Comparison of ENCODE assay signal across 8 cellular contexts in genomic region chr7:2734761-2735571, GRCh38. TPM values are rescaled to one million over a fixed set of nuclear protein-coding genes. Genes with fewer than 3 reads are reported as not detected.
DNase-seq lines count a peak whose midpoint lies in the region; ATAC-seq and TF ChIP-seq lines count a peak whose summit lies in the region.

No MANE protein-coding gene starts in this region.

- no peak overlapping the region for H3K4me3 ChIP-seq in esophagus muscularis mucosa

- intact Hi-C loops in esophagus muscularis mucosa (cut with DNase I), result no loop called here
- intact Hi-C loops in posterior vena cava (cut with DNase I), result no loop called here

- H3K27me3 ChIP-seq in esophagus muscularis mucosa, result no peaks in the 10 kb centered on the region

- DNase-seq in EH (ENCODE audit: low read depth), result peak; percentile 70
- DNase-seq in NOMO-1 (lab: John Stamatoyannopoulos, UW; ENCODE audit: unreplicated experiment in 2 of 2), result peak; percentile 98 to 99
- no peak for DNase-seq in esophagus muscularis mucosa (ENCODE audit: extremely low spot score)
- DNase-seq in posterior vena cava (ENCODE audit: low spot score), result peak; percentile 84
- no peak for DNase-seq in NCI-H2196 treated with DMSO at 0.1 percent for 48 hours (lab: John Stamatoyannopoulos, UW; ENCODE audit: unreplicated experiment)
- no peak for DNase-seq in activated CD4-positive, CD25-positive, alpha-beta regulatory T cell treated with anti-CD3 and anti-CD28 coated beads, Interleukin-2, amount 50 U/mL, for 72 hours

- no peak for TF ChIP-seq CTCF in esophagus muscularis mucosa (IDR thresholded peaks at IDR 0.05)

- no peak for TF ChIP-seq EP300 in esophagus muscularis mucosa (IDR thresholded peaks at IDR 0.05)

- peaks cover 36 to 48% (median 41%) of the 10 kb centered on the region in 4 donors for H3K4me1 ChIP-seq in esophagus muscularis mucosa

- H3K36me3 ChIP-seq in esophagus muscularis mucosa, result peaks cover 0 to 15% (median 11%) of the 10 kb centered on the region in 4 donors

- H3K9me3 ChIP-seq in esophagus muscularis mucosa, result no peaks in the 10 kb centered on the region

- ATAC-seq in HG02938 (IDR thresholded peaks at IDR 0.05; ENCODE audit: unreplicated experiment) (no peak), HG03108 (IDR thresholded peaks at IDR 0.05; ENCODE audit: unreplicated experiment) (no peak)

- no peak for TF ChIP-seq POLR2A in esophagus muscularis mucosa (IDR thresholded peaks at IDR 0.05; ENCODE audit: low read depth)

- 64% methylated on average over 21 of the region's 33 CpGs for WGBS in esophagus muscularis mucosa

- peak overlapping the region in 3 of 4 donors; percentile 33 to 63 (median 35) for H3K27ac ChIP-seq in esophagus muscularis mucosa (replicated peaks in 1 of 4)

RNA-seq across cellular contexts. Expression of gene AMZ1, which starts 47.0 kb away (rescaled TPM):
- 1 to 10 TPM in 1 of 4 donors, under 1 TPM in 3; under 0.01 to 1.2 (median 0.53) TPM for total RNA-seq in esophagus muscularis mucosa
- 1 to 10 TPM in 1 of 2 donors, under 1 TPM in 1; 0.32 to 1.1 TPM for total RNA-seq in posterior vena cava

Comparison
In these comparisons a context has a peak if more than half of its experiments do, and no peak if none do; other contexts are left out.
1. DNase-seq: peak in EH (single experiment), NOMO-1 (2 of 2) and posterior vena cava (single experiment); none in esophagus muscularis mucosa (single experiment), NCI-H2196 treated with DMSO at 0.1 percent for 48 hours (single experiment) and activated CD4-positive, CD25-positive, alpha-beta regulatory T cell treated with anti-CD3 and anti-CD28 coated beads, Interleukin-2, amount 50 U/mL, for 72 hours (single experiment).